In genomic region chr11:75453916-75454655, GRCh38 we compare ENCODE assay signal across 18 cellular contexts. TPM values are rescaled to one million over a fixed set of nuclear protein-coding genes. Genes with fewer than 3 reads are reported as not detected.
DNase-seq lines count a peak whose midpoint lies in the region; ATAC-seq, FAIRE-seq and TF ChIP-seq lines count a peak whose summit lies in the region.
"Had no signal": no experiment of that assay in that cellular context is flagged by ENCODE, and none has a peak within 500 bp of the region (broad histone marks: within the 10 kb centered on the region; RNA-seq: fewer than 3 reads in every experiment).

No MANE protein-coding gene starts in this region.

- no peaks in the 10 kb centered on the region for H3K9me3 ChIP-seq in pancreas
- H3K9me3 ChIP-seq: ascending aorta, BE2C had no signal

- TF ChIP-seq RAD21 in Ishikawa (IDR thresholded peaks at IDR 0.05; ENCODE audit: low read depth): no peak

- no peaks in the 10 kb centered on the region for H3K27me3 ChIP-seq in pancreas
- H3K27me3 ChIP-seq: ascending aorta, BE2C had no signal

- H3K27me3 Mint-ChIP-seq in central memory CD8-positive, alpha-beta T cell: no peaks in the 10 kb centered on the region
- H3K27me3 Mint-ChIP-seq: activated CD4-positive, alpha-beta memory T cell treated with anti-CD3 and anti-CD28 coated beads for 36 hours; stimulated activated naive CD8-positive, alpha-beta T cell treated with anti-CD3 and anti-CD28 coated beads, Interleukin-15, amount 100 ng/mL, for 72 hours had no signal

- H3K4me3 Mint-ChIP-seq in central memory CD8-positive, alpha-beta T cell: no peak overlapping the region
- H3K4me3 Mint-ChIP-seq: activated CD4-positive, alpha-beta memory T cell treated with anti-CD3 and anti-CD28 coated beads for 36 hours; stimulated activated naive CD8-positive, alpha-beta T cell treated with anti-CD3 and anti-CD28 coated beads, Interleukin-15, amount 100 ng/mL, for 72 hours had no signal

- peak overlapping the region in 1 of 4 donors; percentile 20 for H3K27ac ChIP-seq in pancreas
- H3K27ac ChIP-seq: ascending aorta had no signal

- DNase-seq in AG08396 (ENCODE audit: low spot score): peak; percentile 84
- no peak for DNase-seq in central memory CD8-positive, alpha-beta T cell (ENCODE audit: low spot score in 2 of 2)
- DNase-seq in pancreas: no peak
- DNase-seq: activated CD4-positive, alpha-beta memory T cell treated with anti-CD3 and anti-CD28 coated beads for 36 hours; BE2C; foreskin melanocyte; H7; mesendoderm; NCI-H2107; stimulated activated naive CD8-positive, alpha-beta T cell treated with anti-CD3 and anti-CD28 coated beads, Interleukin-15, amount 100 ng/mL, for 72 hours; T1000 had no signal

- H3K27ac Mint-ChIP-seq in central memory CD8-positive, alpha-beta T cell (ENCODE audit: low read depth): peak overlapping the region; percentile 63
- H3K27ac Mint-ChIP-seq: activated CD4-positive, alpha-beta memory T cell treated with anti-CD3 and anti-CD28 coated beads for 36 hours; stimulated activated naive CD8-positive, alpha-beta T cell treated with anti-CD3 and anti-CD28 coated beads, Interleukin-15, amount 100 ng/mL, for 72 hours had no signal

- H3K4me1 Mint-ChIP-seq in central memory CD8-positive, alpha-beta T cell: no peaks in the 10 kb centered on the region
- H3K4me1 Mint-ChIP-seq: stimulated activated naive CD8-positive, alpha-beta T cell treated with anti-CD3 and anti-CD28 coated beads, Interleukin-15, amount 100 ng/mL, for 72 hours had no signal

- TF ChIP-seq EP300 in Ishikawa (IDR thresholded peaks at IDR 0.05; ENCODE audit: borderline replicate concordance): peak; percentile 84

- no peaks in the 10 kb centered on the region for H3K36me3 ChIP-seq in pancreas
- H3K36me3 ChIP-seq: ascending aorta, BE2C had no signal

- no peak for TF ChIP-seq CTCF in pancreas (IDR thresholded peaks at IDR 0.05)

- FAIRE-seq in pancreas (lab: Jason Lieb, UNC): no peak

- 24 to 27% methylated on average over 9 of the region's 9 CpGs for WGBS in pancreas, 2 donors

- peaks cover 12 to 17% (median 13%) of the 10 kb centered on the region in 3 donors for H3K4me1 ChIP-seq in pancreas
- H3K4me1 ChIP-seq: BE2C had no signal

- peaks cover 5% of the 10 kb centered on the region for H3K36me3 Mint-ChIP-seq in central memory CD8-positive, alpha-beta T cell (ENCODE audit: insufficient read depth)

- intact Hi-C loops in pancreas (cut with DNase I): no loop called here

- no peak overlapping the region for H3K4me3 ChIP-seq in pancreas
- H3K4me3 ChIP-seq: ascending aorta, smooth muscle cell had no signal

- no peaks in the 10 kb centered on the region for H3K9me3 Mint-ChIP-seq in central memory CD8-positive, alpha-beta T cell
- H3K9me3 Mint-ChIP-seq: activated CD4-positive, alpha-beta memory T cell treated with anti-CD3 and anti-CD28 coated beads for 36 hours; stimulated activated naive CD8-positive, alpha-beta T cell treated with anti-CD3 and anti-CD28 coated beads, Interleukin-15, amount 100 ng/mL, for 72 hours had no signal

- ATAC-seq in central memory CD8-positive, alpha-beta T cell (replicated peaks; ENCODE audit: extremely low read depth, poor library complexity, severe bottlenecking): no peak
- ATAC-seq in pancreas (peak; percentile 47 to 59 (median 53)), HG02852 (IDR thresholded peaks at IDR 0.05; ENCODE audit: unreplicated experiment) (no peak), SK-N-SH treated with all-trans-retinoic acid at 6 μM for 48 hours (no peak), HG02642 (IDR thresholded peaks at IDR 0.05; ENCODE audit: poor library complexity, unreplicated experiment) (no peak), HG02623 (IDR thresholded peaks at IDR 0.05; ENCODE audit: unreplicated experiment) (no peak)
- ATAC-seq: stimulated activated naive CD8-positive, alpha-beta T cell treated with anti-CD3 and anti-CD28 coated beads, Interleukin-15, amount 100 ng/mL, for 72 hours had no signal

TF ChIP-seq in Ishikawa, 13 proteins besides CTCF, POLR2A, EP300 and RAD21:
- TF ChIP-seq TEAD4 (IDR thresholded peaks at IDR 0.05) (peak; percentile 85), USF1 (IDR thresholded peaks at IDR 0.05) (no peak), NFIC (IDR thresholded peaks at IDR 0.05) (peak; percentile 93), TCF12 (IDR thresholded peaks at IDR 0.05; ENCODE audit: low read depth) (peak; percentile 68)

TF ChIP-seq in SK-N-SH treated with all-trans-retinoic acid at 6 μM for 48 hours, 23 proteins besides CTCF, POLR2A, EP300 and RAD21:
- no peak for TF ChIP-seq BACH2 (CRISPR knock-in tag; IDR thresholded peaks at IDR 0.05; ENCODE audit: borderline replicate concordance)
- no peak for TF ChIP-seq POU6F1 (CRISPR knock-in tag; IDR thresholded peaks at IDR 0.05; ENCODE audit: borderline replicate concordance, low read depth)
- no peak for TF ChIP-seq OSR1 (CRISPR knock-in tag; IDR thresholded peaks at IDR 0.05)
- TF ChIP-seq TCF4 (CRISPR knock-in tag; IDR thresholded peaks at IDR 0.05; ENCODE audit: borderline replicate concordance): no peak
- TF ChIP-seq ZNF8 (CRISPR knock-in tag; IDR thresholded peaks at IDR 0.05): no peak
- TF ChIP-seq ZFP30 (CRISPR knock-in tag; IDR thresholded peaks at IDR 0.05): no peak
- no peak for TF ChIP-seq ZNF70 (CRISPR knock-in tag; IDR thresholded peaks at IDR 0.05)
- no peak for TF ChIP-seq CSRNP3 (CRISPR knock-in tag; IDR thresholded peaks at IDR 0.05)
- TF ChIP-seq ZNF565 (CRISPR knock-in tag; conservative IDR thresholded peaks at IDR 0.05; ENCODE audit: low read depth): no peak
- no peak for TF ChIP-seq CREB5 (CRISPR knock-in tag; IDR thresholded peaks at IDR 0.05; ENCODE audit: low read depth)
- no peak for TF ChIP-seq GLIS3 (CRISPR knock-in tag; IDR thresholded peaks at IDR 0.05)
- TF ChIP-seq PPARA (CRISPR knock-in tag; IDR thresholded peaks at IDR 0.05; ENCODE audit: borderline replicate concordance): no peak

RNA-seq across cellular contexts. Expression of gene KLHL35, which starts 21.1 kb away (rescaled TPM):
- total RNA-seq in pancreas: 1 to 10 TPM in 5 of 6 donors, under 1 TPM in 1; 0.97 to 3.1 (median 1.7) TPM
- polyA plus RNA-seq in pancreas: 1 to 10 TPM; 1.7 to 2.5 TPM
- total RNA-seq: ascending aorta had no signal

RNA-seq across cellular contexts. Expression of gene RPS3, which starts 54.8 kb away (rescaled TPM):
- 1,000 to 10,000 TPM in 5 of 6 donors, 100 to 1,000 TPM in 1; 824 to 1,938 (median 1,523) TPM for total RNA-seq in pancreas
- polyA plus RNA-seq in pancreas: 1,000 to 10,000 TPM; 1,208 to 1,382 TPM

Comparison
In these comparisons a context has a peak if more than half of its experiments do, and no peak if none do; other contexts are left out.
1. ATAC-seq: peak in pancreas (4 of 4); none in central memory CD8-positive, alpha-beta T cell (single experiment), HG02852 (single experiment), SK-N-SH treated with all-trans-retinoic acid at 6 μM for 48 hours (single experiment), HG02642 (single experiment) and HG02623 (single experiment).